In genomic region chr2:119730598-119731278, GRCh38 we compare ENCODE assay signal across 17 cellular contexts. TPM values are rescaled to one million over a fixed set of nuclear protein-coding genes. Genes with fewer than 3 reads are reported as not detected.
DNase-seq lines count a peak whose midpoint lies in the region; ATAC-seq and TF ChIP-seq lines count a peak whose summit lies in the region.
"Had no signal": no experiment of that assay in that cellular context is flagged by ENCODE, and none has a peak within 500 bp of the region (broad histone marks: within the 10 kb centered on the region; RNA-seq: fewer than 3 reads in every experiment).

No MANE protein-coding gene starts in this region.

- peaks cover 6 to 10% (median 8%) of the 10 kb centered on the region in 3 donors for H3K27me3 Mint-ChIP-seq in CD14-positive monocyte (ENCODE audit: low read depth in 3 of 3)

- peaks cover 9% of the 10 kb centered on the region for H3K4me1 Mint-ChIP-seq in CD14-positive monocyte

- DNase-seq in DMS53 (lab: John Stamatoyannopoulos, UW) (peak; percentile 92), NCI-H2029 (lab: John Stamatoyannopoulos, UW) (peak; percentile 93), ecto neural progenitor cell (ENCODE audit: low spot score) (peak; percentile 26), myocyte (ENCODE audit: low read depth) (peak; percentile 57), CD14-positive monocyte (ENCODE audit: low spot score) (no peak), left lobe of liver (ENCODE audit: low spot score) (no peak), GM19238 (ENCODE audit: insufficient read length, low spot score) (no peak)
- DNase-seq: activated CD4-positive, CD25-positive, alpha-beta regulatory T cell treated with anti-CD3 and anti-CD28 coated beads, Interleukin-2, amount 50 U/mL, for 72 hours; activated gamma-delta T cell treated with Interleukin-2 at 50 U/mL for 16 hours; aorta; Caco-2; erythroblast; midbrain; NCI-H2081; right cardiac atrium; T-helper 9 cell had no signal

- H3K27ac Mint-ChIP-seq in CD14-positive monocyte, result no peak overlapping the region

- intact Hi-C loops in CD14-positive monocyte (cut with micrococcal nuclease), result no loop called here

- ATAC-seq in HG03432 (IDR thresholded peaks at IDR 0.05; ENCODE audit: unreplicated experiment), result no peak
- ATAC-seq in left lobe of liver, result no peak
- ATAC-seq: right cardiac atrium had no signal

- H3K9me3 Mint-ChIP-seq in CD14-positive monocyte, result peaks cover 0 to 5% (median 0%) of the 10 kb centered on the region in 7 donors

- H3K36me3 Mint-ChIP-seq in CD14-positive monocyte, result peaks cover 0 to 2% of the 10 kb centered on the region in 2 donors

- no peak for TF ChIP-seq CTCF in CD14-positive monocyte (IDR thresholded peaks at IDR 0.05)

- no peak overlapping the region for H3K4me3 Mint-ChIP-seq in CD14-positive monocyte

RNA-seq across cellular contexts. Expression of gene PTPN4, which starts 29.0 kb away (rescaled TPM):
- total RNA-seq in myocyte (24.8 and 29.2 TPM in 2 replicates), left lobe of liver (22.4 TPM)
- 5.9 TPM for polyA plus RNA-seq in myocyte (2012)
- polyA plus RNA-seq in CD14-positive monocyte, result 1 to 10 TPM; 5.7 to 6.7 TPM

RNA-seq across cellular contexts. Expression of gene TMEM177, which starts 51.7 kb away (rescaled TPM):
- total RNA-seq in myocyte (12.3 and 16.7 TPM in 2 replicates), left lobe of liver (18.4 TPM)
- 8.4 TPM for polyA plus RNA-seq in myocyte (2012)
- polyA plus RNA-seq in CD14-positive monocyte, result 1 to 10 TPM in 1 of 2 donors, under 1 TPM in 1; 0.73 to 1.2 TPM

Comparison
In these comparisons a context has a peak if more than half of its experiments do, and no peak if none do; other contexts are left out.
1. DNase-seq: peak in DMS53 (single experiment), NCI-H2029 (single experiment), ecto neural progenitor cell (single experiment) and myocyte (single experiment); none in CD14-positive monocyte (single experiment), left lobe of liver (single experiment) and GM19238 (single experiment).